1 cellular context compared by ENCODE assay signal in the genomic region with DNA sequence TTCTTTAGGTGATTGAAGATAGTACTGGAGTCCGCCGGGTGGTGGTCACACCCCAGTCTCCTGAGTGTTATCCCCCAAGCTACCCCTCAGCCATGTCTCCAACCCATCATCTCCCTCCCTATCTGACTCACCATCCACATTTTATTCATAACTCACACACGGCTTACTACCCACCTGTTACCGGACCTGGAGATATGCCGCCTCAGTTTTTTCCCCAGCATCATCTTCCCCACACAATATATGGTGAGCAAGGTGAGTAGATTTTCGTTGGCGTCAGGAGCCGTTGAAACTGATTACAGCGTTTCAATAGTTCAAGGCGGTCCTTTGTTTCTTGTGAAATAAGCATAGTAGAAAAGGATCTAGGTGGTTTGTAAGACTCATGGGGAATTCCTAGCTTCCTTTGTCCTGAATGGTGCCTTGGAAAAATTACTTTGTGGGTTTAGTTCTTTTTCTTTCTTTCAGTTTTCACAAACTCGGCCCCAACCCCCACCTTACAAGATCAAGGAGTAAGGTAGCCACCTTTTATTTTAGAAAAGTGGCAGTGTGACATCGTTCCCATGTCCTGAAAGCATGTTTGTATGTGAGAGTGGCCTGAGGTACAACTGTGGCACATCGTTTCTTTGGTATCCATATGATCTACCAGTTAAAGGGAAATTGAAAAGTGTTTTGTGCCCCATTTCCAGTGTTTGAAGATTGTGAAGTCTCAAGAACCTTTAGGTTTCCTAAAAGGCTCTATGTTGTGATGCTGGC.
A peak's percentile ranks its signal among the peaks of the same experiment; 100 is the strongest.
TF ChIP-seq lines count a peak whose summit lies in the region.

No MANE protein-coding gene starts in this region.

TF ChIP-seq in GM12878, 131 proteins besides CTCF, POLR2A, EP300 and RAD21:
- 0 out of 2 replicates have a peak, but pooled peaks have one; percentile 19 for TF ChIP-seq TCF7 (IDR thresholded peaks at IDR 0.05; ENCODE audit: borderline replicate concordance)
- TF ChIP-seq GATAD2B (conservative IDR thresholded peaks at IDR 0.05; ENCODE audit: low read depth), result no peak
- TF ChIP-seq RCOR1 (conservative IDR thresholded peaks at IDR 0.05; ENCODE audit: low read depth, low read length), result no peak
- no peak for TF ChIP-seq POLR2AphosphoS2 (IDR thresholded peaks at IDR 0.05; ENCODE audit: low read depth, low read length)
- TF ChIP-seq NR2C1 (IDR thresholded peaks at IDR 0.05), result no peak
- no peak for TF ChIP-seq MLLT1 (IDR thresholded peaks at IDR 0.05)
- no peak for TF ChIP-seq STAT3 (IDR thresholded peaks at IDR 0.05; ENCODE audit: low read depth, low read length)
- TF ChIP-seq RUNX3 (IDR thresholded peaks at IDR 0.05; ENCODE audit: low read length), result peak; percentile 22; the same call in 1 of the 2 replicates
- TF ChIP-seq ZBTB33 (IDR thresholded peaks at IDR 0.05), result no peak
- TF ChIP-seq RFX5 (IDR thresholded peaks at IDR 0.05; ENCODE audit: low read depth, low read length), result no peak
- TF ChIP-seq, protein P1, sequence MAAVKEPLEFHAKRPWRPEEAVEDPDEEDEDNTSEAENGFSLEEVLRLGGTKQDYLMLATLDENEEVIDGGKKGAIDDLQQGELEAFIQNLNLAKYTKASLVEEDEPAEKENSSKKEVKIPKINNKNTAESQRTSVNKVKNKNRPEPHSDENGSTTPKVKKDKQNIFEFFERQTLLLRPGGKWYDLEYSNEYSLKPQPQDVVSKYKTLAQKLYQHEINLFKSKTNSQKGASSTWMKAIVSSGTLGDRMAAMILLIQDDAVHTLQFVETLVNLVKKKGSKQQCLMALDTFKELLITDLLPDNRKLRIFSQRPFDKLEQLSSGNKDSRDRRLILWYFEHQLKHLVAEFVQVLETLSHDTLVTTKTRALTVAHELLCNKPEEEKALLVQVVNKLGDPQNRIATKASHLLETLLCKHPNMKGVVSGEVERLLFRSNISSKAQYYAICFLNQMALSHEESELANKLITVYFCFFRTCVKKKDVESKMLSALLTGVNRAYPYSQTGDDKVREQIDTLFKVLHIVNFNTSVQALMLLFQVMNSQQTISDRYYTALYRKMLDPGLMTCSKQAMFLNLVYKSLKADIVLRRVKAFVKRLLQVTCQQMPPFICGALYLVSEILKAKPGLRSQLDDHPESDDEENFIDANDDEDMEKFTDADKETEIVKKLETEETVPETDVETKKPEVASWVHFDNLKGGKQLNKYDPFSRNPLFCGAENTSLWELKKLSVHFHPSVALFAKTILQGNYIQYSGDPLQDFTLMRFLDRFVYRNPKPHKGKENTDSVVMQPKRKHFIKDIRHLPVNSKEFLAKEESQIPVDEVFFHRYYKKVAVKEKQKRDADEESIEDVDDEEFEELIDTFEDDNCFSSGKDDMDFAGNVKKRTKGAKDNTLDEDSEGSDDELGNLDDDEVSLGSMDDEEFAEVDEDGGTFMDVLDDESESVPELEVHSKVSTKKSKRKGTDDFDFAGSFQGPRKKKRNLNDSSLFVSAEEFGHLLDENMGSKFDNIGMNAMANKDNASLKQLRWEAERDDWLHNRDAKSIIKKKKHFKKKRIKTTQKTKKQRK (IDR thresholded peaks at IDR 0.05; ENCODE audit: low read depth, low read length), result no peak
- TF ChIP-seq CHD1 (IDR thresholded peaks at IDR 0.05; ENCODE audit: low read depth, low read length), result no peak
- TF ChIP-seq WRNIP1 (IDR thresholded peaks at IDR 0.05; ENCODE audit: borderline replicate concordance, low read depth, low read length), result no peak
- no peak for TF ChIP-seq NFYA (IDR thresholded peaks at IDR 0.05; ENCODE audit: borderline replicate concordance, low read depth, low read length)
- peak; percentile 16; the same call in 1 of the 2 replicates for TF ChIP-seq NFIC (IDR thresholded peaks at IDR 0.05; ENCODE audit: low read depth, low read length)
- TF ChIP-seq EED (IDR thresholded peaks at IDR 0.05; ENCODE audit: low read depth), result 0 out of 2 replicates have a peak, but pooled peaks have one; percentile 25
- TF ChIP-seq SPI1 (IDR thresholded peaks at IDR 0.05; ENCODE audit: borderline replicate concordance, insufficient read depth, low read depth, low read length), result no peak
- no peak for TF ChIP-seq PAX8 (IDR thresholded peaks at IDR 0.05)
- no peak for TF ChIP-seq TAF1 (IDR thresholded peaks at IDR 0.05; ENCODE audit: borderline replicate concordance, low read depth, low read length)
- TF ChIP-seq CHD4 (IDR thresholded peaks at IDR 0.05), result no peak
- 0 out of 2 replicates have a peak, but pooled peaks have one; percentile 19 for TF ChIP-seq JUNB (IDR thresholded peaks at IDR 0.05)
- TF ChIP-seq ELK1 (IDR thresholded peaks at IDR 0.05; ENCODE audit: low read depth, low read length), result no peak
- TF ChIP-seq ATF2 (IDR thresholded peaks at IDR 0.05; ENCODE audit: low read length), result no peak
- no peak for TF ChIP-seq SMAD1 (IDR thresholded peaks at IDR 0.05; ENCODE audit: low read depth, partially characterized antibody)
- no peak for TF ChIP-seq HDAC2 (IDR thresholded peaks at IDR 0.05)
- TF ChIP-seq ASH2L (IDR thresholded peaks at IDR 0.05; ENCODE audit: borderline replicate concordance, low read depth), result no peak
- TF ChIP-seq YBX1 (IDR thresholded peaks at IDR 0.05), result no peak
- no peak for TF ChIP-seq KLF5 (IDR thresholded peaks at IDR 0.05; ENCODE audit: partially characterized antibody)
- no peak for TF ChIP-seq SKIL (IDR thresholded peaks at IDR 0.05; ENCODE audit: low read depth, poor library complexity, severe bottlenecking)
